ENCODE assay signal across 15 cellular contexts in genomic region chr2:239579524-239580198, GRCh38.
"Had no signal": no experiment of that assay in that cellular context is flagged by ENCODE, and none has a peak within 500 bp of the region (broad histone marks: within the 10 kb centered on the region; RNA-seq: fewer than 3 reads in every experiment).

No MANE protein-coding gene starts in this region.

- H3K9me3 Mint-ChIP-seq: activated B cell treated with CpG ODN at 0.5 μM for 24 hours; activated CD4-positive, alpha-beta T cell treated with anti-CD3 and anti-CD28 coated beads, Interleukin-2, amount 10 ng/mL, durations not matched to agents 7 days and 5 days; activated naive CD4-positive, alpha-beta T cell treated with anti-CD3 and anti-CD28 coated beads for 36 hours; naive B cell had no signal

- H3K36me3 Mint-ChIP-seq: naive B cell had no signal

- H3K27me3 ChIP-seq: adrenal gland, cardiac muscle cell had no signal

- H3K4me1 ChIP-seq: adrenal gland, gastrocnemius medialis, parathyroid adenoma had no signal

- DNase-seq: activated CD4-positive, alpha-beta T cell treated with anti-CD3 and anti-CD28 coated beads, Interleukin-2, amount 10 ng/mL, durations not matched to agents 7 days and 5 days; activated CD8-positive, alpha-beta memory T cell treated with anti-CD3 and anti-CD28 coated beads, Interleukin-2, amount 50 U/mL, for 48 hours; activated naive CD4-positive, alpha-beta T cell treated with anti-CD3 and anti-CD28 coated beads for 36 hours; adrenal gland; erythroblast; gastrocnemius medialis; mammary epithelial cell; naive B cell; stimulated activated CD4-positive, alpha-beta T cell treated with anti-CD3 and anti-CD28 coated beads, Interleukin-4, amount 100 ng/mL, for 1 hour; stimulated activated naive CD4-positive, alpha-beta T cell; T-helper 2 cell; transverse colon had no signal

- H3K36me3 ChIP-seq: adrenal gland, cardiac muscle cell, gastrocnemius medialis, transverse colon had no signal

- H3K9me3 ChIP-seq: adrenal gland, gastrocnemius medialis, transverse colon had no signal

- H2AFZ ChIP-seq: parathyroid adenoma had no signal

- H3K27ac ChIP-seq: adrenal gland, cardiac muscle cell, gastrocnemius medialis, parathyroid adenoma, transverse colon had no signal

- H3K27me3 Mint-ChIP-seq: activated CD4-positive, alpha-beta T cell treated with anti-CD3 and anti-CD28 coated beads, Interleukin-2, amount 10 ng/mL, durations not matched to agents 7 days and 5 days had no signal

- H3K27ac Mint-ChIP-seq: activated B cell treated with CpG ODN at 0.5 μM for 24 hours; activated CD4-positive, alpha-beta T cell treated with anti-CD3 and anti-CD28 coated beads, Interleukin-2, amount 10 ng/mL, durations not matched to agents 7 days and 5 days; activated naive CD4-positive, alpha-beta T cell treated with anti-CD3 and anti-CD28 coated beads for 36 hours; naive B cell had no signal

- H3K4me3 ChIP-seq: adrenal gland, cardiac muscle cell, gastrocnemius medialis, transverse colon had no signal

- ATAC-seq: gastrocnemius medialis had no signal

- H3K9ac ChIP-seq: parathyroid adenoma had no signal

- H3K4me1 Mint-ChIP-seq: activated B cell treated with CpG ODN at 0.5 μM for 24 hours; activated CD4-positive, alpha-beta T cell treated with anti-CD3 and anti-CD28 coated beads, Interleukin-2, amount 10 ng/mL, durations not matched to agents 7 days and 5 days; naive B cell had no signal

- H3K4me3 Mint-ChIP-seq: activated B cell treated with CpG ODN at 0.5 μM for 24 hours; activated CD4-positive, alpha-beta T cell treated with anti-CD3 and anti-CD28 coated beads, Interleukin-2, amount 10 ng/mL, durations not matched to agents 7 days and 5 days; activated naive CD4-positive, alpha-beta T cell treated with anti-CD3 and anti-CD28 coated beads for 36 hours had no signal
